In the genomic region with DNA sequence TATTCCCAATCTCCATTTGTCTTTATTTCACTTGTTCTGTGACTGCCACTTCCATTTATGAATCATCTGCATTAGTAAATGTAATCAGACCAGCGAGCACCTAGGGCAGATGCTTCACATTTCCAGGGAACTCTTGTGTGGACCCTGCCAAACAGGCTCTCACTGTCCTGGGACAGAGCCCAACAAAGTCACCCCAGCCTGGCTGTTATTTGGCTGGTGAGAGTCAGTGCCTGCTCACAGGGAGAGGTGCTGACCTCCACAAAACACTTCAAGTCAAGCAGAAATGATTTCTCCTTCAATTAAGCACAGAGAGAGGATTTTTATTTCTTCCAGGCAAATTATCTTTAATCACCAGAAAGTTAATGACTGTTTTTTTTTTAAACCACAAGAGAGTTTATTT, we compare ENCODE assay signal across 18 cellular contexts.
A peak's percentile ranks its signal among the peaks of the same experiment; 100 is the strongest.
DNase-seq lines count a peak whose midpoint lies in the region; ATAC-seq and TF ChIP-seq lines count a peak whose summit lies in the region.
"Had no signal": no experiment of that assay in that cellular context is flagged by ENCODE, and none has a peak within 500 bp of the region (broad histone marks: within the 10 kb centered on the region; RNA-seq: fewer than 3 reads in every experiment).

No MANE protein-coding gene starts in this region.

- H3K9me3 ChIP-seq in heart left ventricle (no peaks in the 10 kb centered on the region), neural progenitor cell (ENCODE audit: low read depth) (no peaks in the 10 kb centered on the region)
- H3K9me3 ChIP-seq: HAP-1, SJCRH30 had no signal

- no peak overlapping the region for H3K9ac ChIP-seq in neural progenitor cell
- H3K9ac ChIP-seq: KMS-11 had no signal

- no peaks in the 10 kb centered on the region for H3K4me1 ChIP-seq in heart left ventricle
- H3K4me1 ChIP-seq in neural progenitor cell, result peaks cover 22% of the 10 kb centered on the region
- H3K4me1 ChIP-seq: HAP-1, SJCRH30 had no signal

- DNase-seq in heart left ventricle, result peak in 2 of 5 donors; percentile 21 to 29
- no peak for DNase-seq in cardiac septum (ENCODE audit: low spot score)
- peak; percentile 35 for DNase-seq in cerebellar cortex (ENCODE audit: low spot score)
- peak; percentile 66 for DNase-seq in neural progenitor cell (ENCODE audit: low spot score)
- no peak for DNase-seq in naive thymus-derived CD8-positive, alpha-beta T cell
- no peak for DNase-seq in Kasumi-1 (lab: John Stamatoyannopoulos, UW)
- DNase-seq: GDM1, NCI-H1436 treated with DMSO at 0.1 percent for 48 hours, NCI-H2029, NCI-H2171 treated with DMSO at 0.1 percent for 48 hours, OCI-M1, SJCRH30 had no signal

- TF ChIP-seq POLR2A in heart left ventricle (IDR thresholded peaks at IDR 0.05), result no peak

- H4K20me1 ChIP-seq in neural progenitor cell (ENCODE audit: low read depth), result no peaks in the 10 kb centered on the region

- ATAC-seq in heart left ventricle, result peak; percentile 46 to 88 (median 80)
- ATAC-seq in naive thymus-derived CD8-positive, alpha-beta T cell, result no peak
- no peak for ATAC-seq in GM21528 (IDR thresholded peaks at IDR 0.05; ENCODE audit: low FRiP score, unreplicated experiment)

- no peak overlapping the region for H3K27ac ChIP-seq in heart left ventricle
- no peak overlapping the region for H3K27ac ChIP-seq in neural progenitor cell
- H3K27ac ChIP-seq: C4-2B, HL-60, KMS-11, RWPE1, SJCRH30 had no signal

- H3K4me3 ChIP-seq in heart left ventricle (no peak overlapping the region), neural progenitor cell (no peak overlapping the region)
- H3K4me3 ChIP-seq: HAP-1, SJCRH30 had no signal

- H3K27me3 Mint-ChIP-seq in neural progenitor cell (ENCODE audit: insufficient read depth, low read depth), result no peaks in the 10 kb centered on the region
- H3K27me3 Mint-ChIP-seq in naive thymus-derived CD8-positive, alpha-beta T cell, result no peaks in the 10 kb centered on the region

- no peak overlapping the region for H3K4me3 Mint-ChIP-seq in neural progenitor cell
- H3K4me3 Mint-ChIP-seq in naive thymus-derived CD8-positive, alpha-beta T cell, result no peak overlapping the region

- intact Hi-C loops in heart left ventricle (cut with DNase I) (no loop called here), cardiac septum (cut with DNase I) (no loop called here)

- peaks cover 4% of the 10 kb centered on the region for H3K9me3 Mint-ChIP-seq in neural progenitor cell
- peaks cover 0 to 7% (median 0%) of the 10 kb centered on the region in 9 donors for H3K9me3 Mint-ChIP-seq in naive thymus-derived CD8-positive, alpha-beta T cell

- H3F3A ChIP-seq in neural progenitor cell (ENCODE audit: low read depth), result no peaks in the 10 kb centered on the region

- peaks cover 2% of the 10 kb centered on the region for H3K36me3 Mint-ChIP-seq in neural progenitor cell
- H3K36me3 Mint-ChIP-seq in naive thymus-derived CD8-positive, alpha-beta T cell, result peaks cover 0 to 4% (median 2%) of the 10 kb centered on the region in 3 donors

- no peak for TF ChIP-seq CTCF in heart left ventricle (IDR thresholded peaks at IDR 0.05)
- no peak for TF ChIP-seq CTCF in neural progenitor cell (IDR thresholded peaks at IDR 0.05)

- peak overlapping the region; percentile 12 for H3K27ac Mint-ChIP-seq in neural progenitor cell
- H3K27ac Mint-ChIP-seq in naive thymus-derived CD8-positive, alpha-beta T cell, result no peak overlapping the region

- no peaks in the 10 kb centered on the region for H3K27me3 ChIP-seq in heart left ventricle
- H3K27me3 ChIP-seq in neural progenitor cell, result no peaks in the 10 kb centered on the region
- H3K27me3 ChIP-seq: SJCRH30 had no signal

- POLR2A ChIA-PET in naive thymus-derived CD8-positive, alpha-beta T cell (lab: Charles Lee), result no interaction called here

- 22 to 47% (median 30%) methylated on average over 1 of the region's 1 CpG for WGBS in heart left ventricle, 4 donors

- peak overlapping the region; percentile 65 for H3K4me2 ChIP-seq in neural progenitor cell
- H3K4me2 ChIP-seq: KMS-11 had no signal

- no peaks in the 10 kb centered on the region for H3K79me2 ChIP-seq in neural progenitor cell (ENCODE audit: low read depth)

- H3K36me3 ChIP-seq in heart left ventricle, result no peaks in the 10 kb centered on the region
- H3K36me3 ChIP-seq in neural progenitor cell, result no peaks in the 10 kb centered on the region
- H3K36me3 ChIP-seq: HAP-1, SJCRH30 had no signal

- H3K4me1 Mint-ChIP-seq in neural progenitor cell, result peaks cover 18% of the 10 kb centered on the region
- H3K4me1 Mint-ChIP-seq in naive thymus-derived CD8-positive, alpha-beta T cell, result peaks cover 0 to 2% (median 0%) of the 10 kb centered on the region in 4 donors

- no peak overlapping the region for H2AFZ ChIP-seq in neural progenitor cell (replicated peaks)

Comparison
In these comparisons a context has a peak if more than half of its experiments do, and no peak if none do; other contexts are left out.
1. ATAC-seq: peak in heart left ventricle (4 of 4); none in naive thymus-derived CD8-positive, alpha-beta T cell (0 of 2) and GM21528 (single experiment).
2. DNase-seq: peak in cerebellar cortex (single experiment) and neural progenitor cell (single experiment); none in cardiac septum (single experiment), naive thymus-derived CD8-positive, alpha-beta T cell (0 of 10) and Kasumi-1 (0 of 2).